13 cellular contexts compared by ENCODE assay signal in the genomic region with DNA sequence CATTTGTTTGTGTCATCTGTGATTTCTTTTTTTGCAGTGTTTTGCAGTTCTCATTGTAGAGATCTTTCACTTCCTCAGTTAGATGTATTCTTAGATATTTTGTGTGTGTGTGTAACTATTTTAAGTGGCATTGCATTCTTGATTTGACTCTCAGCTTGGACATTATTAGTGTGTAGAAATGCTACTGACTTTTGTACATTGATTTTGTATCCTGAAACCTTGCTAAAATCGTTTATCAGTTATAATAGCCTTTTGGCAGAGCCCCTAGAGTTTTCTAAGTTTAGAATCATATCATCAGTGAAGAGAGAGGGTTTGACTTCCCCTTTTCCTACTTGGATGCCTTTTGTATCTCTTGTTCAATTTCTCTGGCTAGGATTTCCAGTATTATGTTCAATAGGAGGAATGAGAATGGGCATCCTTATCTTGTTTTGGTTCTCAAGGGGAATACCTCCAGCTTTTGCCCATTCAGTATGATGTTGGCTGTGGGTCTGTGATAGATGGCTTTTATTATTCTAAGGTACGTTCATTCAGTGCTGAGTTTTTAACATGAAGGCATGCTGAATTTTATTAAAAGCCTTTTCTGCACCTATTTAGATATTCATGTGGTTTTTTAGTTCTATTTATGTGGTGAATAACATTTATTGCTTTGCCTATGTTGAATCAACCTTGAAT.
DNase-seq lines count a peak whose midpoint lies in the region; ATAC-seq and FAIRE-seq lines count a peak whose summit lies in the region.
"Had no signal": no experiment of that assay in that cellular context is flagged by ENCODE, and none has a peak within 500 bp of the region (broad histone marks: within the 10 kb centered on the region; RNA-seq: fewer than 3 reads in every experiment).

No MANE protein-coding gene starts in this region.

- FAIRE-seq in HTR-8/SVneo (lab: Jason Lieb, UNC): no peak

- DNase-seq in OCI-M1 (lab: John Stamatoyannopoulos, UW) (peak; percentile 20), HTR-8/SVneo (ENCODE audit: insufficient read length, low spot score) (no peak), retina (no peak), middle frontal gyrus (ENCODE audit: extremely low spot score, low spot score) (no peak), NCI-H82 treated with DMSO at 0.1 percent for 48 hours (lab: John Stamatoyannopoulos, UW; ENCODE audit: unreplicated experiment) (no peak)
- DNase-seq: activated CD4-positive, alpha-beta T cell treated with anti-CD3 and anti-CD28 coated beads, Interleukin-2, amount 10 ng/mL, durations not matched to agents 7 days and 5 days; activated naive CD4-positive, alpha-beta T cell treated with Interleukin-2 at 50 U/mL for 16 hours; NCI-H2171 treated with DMSO at 0.1 percent for 48 hours; posterior cingulate gyrus; SJCRH30 had no signal

- peak; percentile 95 for ATAC-seq in GM18861 (IDR thresholded peaks at IDR 0.05; ENCODE audit: unreplicated experiment)
- ATAC-seq in GM21526 (IDR thresholded peaks at IDR 0.05; ENCODE audit: low FRiP score, unreplicated experiment): peak; percentile 90
- peak; percentile 90 for ATAC-seq in HG03095 (IDR thresholded peaks at IDR 0.05; ENCODE audit: unreplicated experiment)
